In the genomic region with DNA sequence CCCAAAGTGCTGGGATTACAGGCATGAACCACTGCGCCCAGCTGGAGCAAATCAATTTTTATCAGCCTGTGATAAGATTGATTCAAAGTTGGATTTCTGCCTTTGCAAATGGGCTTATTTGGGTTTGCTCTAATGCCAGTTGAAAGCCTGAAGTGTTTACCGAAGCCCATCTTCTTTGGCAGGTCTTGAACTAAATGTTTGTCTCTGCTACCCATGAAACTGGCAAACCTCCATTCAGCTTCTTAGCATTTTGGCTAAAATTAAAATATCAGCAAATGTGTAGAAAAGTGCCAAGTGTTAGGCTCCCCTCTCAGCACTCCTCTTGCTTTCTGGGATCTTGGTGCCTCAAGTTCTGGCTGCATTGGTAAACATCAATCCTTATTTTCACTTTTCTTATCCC, we compare ENCODE assay signal across 17 cellular contexts.
"Had no signal": no experiment of that assay in that cellular context is flagged by ENCODE, and none has a peak within 500 bp of the region (broad histone marks: within the 10 kb centered on the region; RNA-seq: fewer than 3 reads in every experiment).

No MANE protein-coding gene starts in this region.

- H3K9me3 ChIP-seq: esophagus muscularis mucosa, mucosa of descending colon, neutrophil had no signal

- DNase-seq: effector memory CD8-positive, alpha-beta T cell; kidney; left cardiac atrium; left ventricle myocardium superior; mucosa of descending colon; naive thymus-derived CD8-positive, alpha-beta T cell; small intestine; stimulated activated CD4-positive, alpha-beta T cell treated with anti-CD3 and anti-CD28 coated beads, Interleukin-12 subunit alpha, Interleukin-12 subunit beta, amount 100 ng/mL, for 4 hours; stimulated activated naive CD4-positive, alpha-beta T cell treated with Interleukin-2 at 50 U/mL for 16 hours; trophoblast cell had no signal

- H3K4me1 ChIP-seq: esophagus muscularis mucosa had no signal

- H3K27me3 ChIP-seq: esophagus muscularis mucosa, foreskin keratinocyte, hepatocyte, neutrophil had no signal

- H3K4me2 ChIP-seq: hepatocyte had no signal

- H2AFZ ChIP-seq: hepatocyte had no signal

- H3K4me3 ChIP-seq: esophagus muscularis mucosa, hepatocyte, lung, mucosa of descending colon had no signal

- H3K27ac ChIP-seq: epithelial cell of prostate, esophagus muscularis mucosa, foreskin keratinocyte, hepatocyte, neutrophil had no signal

- ATAC-seq: effector memory CD8-positive, alpha-beta T cell; left cardiac atrium; left ventricle myocardium superior; mucosa of descending colon; naive thymus-derived CD8-positive, alpha-beta T cell; right cardiac atrium had no signal

- H3K36me3 ChIP-seq: esophagus muscularis mucosa, neutrophil had no signal
